ENCODE assay signal across 18 cellular contexts in the genomic region with DNA sequence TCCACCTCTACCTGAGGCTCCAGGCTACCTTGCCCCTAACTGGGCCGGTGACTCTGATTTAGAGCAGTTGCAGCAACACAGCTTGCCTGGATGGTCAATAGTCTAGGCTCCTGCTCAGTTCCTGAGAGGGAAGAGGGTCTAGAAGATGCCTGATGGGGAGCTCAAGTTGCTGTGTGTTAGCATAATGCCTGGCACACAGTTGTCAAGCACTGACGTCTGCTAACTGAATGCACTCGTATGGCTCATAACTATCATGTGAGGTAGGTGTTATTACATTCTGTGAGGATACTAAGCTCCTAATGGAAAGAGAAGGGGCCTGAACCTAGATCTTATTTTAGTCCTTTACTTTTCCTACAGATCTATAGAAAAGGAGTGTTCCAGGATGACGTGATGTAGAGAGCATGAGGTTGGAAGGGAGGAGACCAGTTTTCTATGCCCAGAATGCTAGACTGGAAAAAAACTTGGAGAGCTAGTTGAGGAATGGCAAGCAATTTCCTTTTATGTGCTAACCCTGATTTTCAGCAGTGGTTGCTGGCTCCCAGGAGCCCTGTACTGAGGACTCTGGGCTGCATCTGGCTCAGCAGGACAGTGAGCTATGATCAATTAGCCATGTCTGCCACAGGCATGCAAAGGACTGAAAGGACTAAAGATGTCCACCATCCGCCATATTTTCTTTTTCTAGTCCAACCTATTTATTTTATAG. TPM values are rescaled to one million over a fixed set of nuclear protein-coding genes. Genes with fewer than 3 reads are reported as not detected.
DNase-seq lines count a peak whose midpoint lies in the region; ATAC-seq and TF ChIP-seq lines count a peak whose summit lies in the region.
"Had no signal": no experiment of that assay in that cellular context is flagged by ENCODE, and none has a peak within 500 bp of the region (broad histone marks: within the 10 kb centered on the region; RNA-seq: fewer than 3 reads in every experiment).

No MANE protein-coding gene starts in this region.

- no peak for TF ChIP-seq CTCF in fibroblast of the aortic adventitia (IDR thresholded peaks at IDR 0.05; ENCODE audit: insufficient read depth, low read length)
- no peak for TF ChIP-seq CTCF in uterus (IDR thresholded peaks at IDR 0.05)
- TF ChIP-seq CTCF in chondrocyte (IDR thresholded peaks at IDR 0.05) = no peak

- H3K36me3 ChIP-seq in uterus = no peaks in the 10 kb centered on the region
- H3K36me3 ChIP-seq: HAP-1 had no signal

- no peak for TF ChIP-seq POLR2A in uterus (IDR thresholded peaks at IDR 0.05)

- H3K36me3 Mint-ChIP-seq in chondrocyte (ENCODE audit: low read depth) = no peaks in the 10 kb centered on the region
- H3K36me3 Mint-ChIP-seq: CD4-positive, alpha-beta memory T cell had no signal

- H3K27me3 ChIP-seq in right cardiac atrium (ENCODE audit: control insufficient read depth, insufficient read depth) (no peaks in the 10 kb centered on the region), uterus (no peaks in the 10 kb centered on the region)

- H3K9me3 Mint-ChIP-seq in chondrocyte (ENCODE audit: low read depth) = peaks cover 5% of the 10 kb centered on the region

- intact Hi-C loops in right cardiac atrium (cut with DNase I) = no loop called here
- intact Hi-C loops in Right ventricle myocardium superior (cut with DNase I) = no loop called here
- intact Hi-C loops in uterus (cut with DNase I; ENCODE audit: low total_unique reads) = no loop called here

- peaks cover 5% of the 10 kb centered on the region for H3K4me1 ChIP-seq in right cardiac atrium (ENCODE audit: control insufficient read depth, insufficient read depth, low read length)
- no peaks in the 10 kb centered on the region for H3K4me1 ChIP-seq in uterus
- H3K4me1 ChIP-seq: HAP-1 had no signal

- H3K27ac ChIP-seq in right cardiac atrium (ENCODE audit: low read length) (no peak overlapping the region), uterus (peak overlapping the region; percentile 67 to 68)

- H3K4me1 Mint-ChIP-seq in chondrocyte (ENCODE audit: low read depth) = no peaks in the 10 kb centered on the region

- H3K4me3 Mint-ChIP-seq in chondrocyte (ENCODE audit: unreplicated experiment) = no peak overlapping the region
- H3K4me3 Mint-ChIP-seq: CD4-positive, alpha-beta memory T cell had no signal

- H3K27me3 Mint-ChIP-seq in chondrocyte (ENCODE audit: low read depth) = peaks cover 2% of the 10 kb centered on the region

- H3K4me3 ChIP-seq in right cardiac atrium (ENCODE audit: low read length) (no peak overlapping the region), fibroblast of the aortic adventitia (ENCODE audit: low read depth, low read length) (no peak overlapping the region), uterus (no peak overlapping the region)
- H3K4me3 ChIP-seq: HAP-1 had no signal

- ATAC-seq in right cardiac atrium (peak; percentile 16 to 64), Right ventricle myocardium superior (ENCODE audit: poor library complexity) (no peak), HG02623 (IDR thresholded peaks at IDR 0.05; ENCODE audit: unreplicated experiment) (no peak), GM18520 (IDR thresholded peaks at IDR 0.05; ENCODE audit: unreplicated experiment) (no peak)

- H3K9me3 ChIP-seq in right cardiac atrium (ENCODE audit: control insufficient read depth, low read length) = no peaks in the 10 kb centered on the region
- no peaks in the 10 kb centered on the region for H3K9me3 ChIP-seq in uterus
- H3K9me3 ChIP-seq: HAP-1 had no signal

- no peak overlapping the region for H3K27ac Mint-ChIP-seq in chondrocyte (ENCODE audit: unreplicated experiment)
- H3K27ac Mint-ChIP-seq: CD4-positive, alpha-beta memory T cell had no signal

- WGBS in right cardiac atrium = 54% methylated on average over 5 of the region's 5 CpGs

- DNase-seq in right cardiac atrium = no peak
- no peak for DNase-seq in Right ventricle myocardium superior
- DNase-seq in SK-N-DZ (ENCODE audit: low spot score) = peak; percentile 32
- DNase-seq in fibroblast of the aortic adventitia (ENCODE audit: low read depth) = peak; percentile 82
- DNase-seq in uterus = no peak
- no peak for DNase-seq in chondrocyte (ENCODE audit: low spot score)
- DNase-seq: C1 segment of cervical spinal cord; Calu3; CD4-positive, alpha-beta memory T cell; COR-L47; DMS53; DMS79 treated with DMSO at 0.1 percent for 48 hours; GF-D8; GOT3 had no signal

RNA-seq across cellular contexts. Expression of a gene that starts 30.0 kb away (rescaled TPM):
- total RNA-seq in right cardiac atrium (1 to 10 TPM; 3.7 to 4.9 (median 4.4) TPM), Right ventricle myocardium superior (4.2 TPM), fibroblast of the aortic adventitia (ENCODE audit: low replicate concordance) (0.25 and 0.27 TPM in 2 replicates), uterus (1 to 10 TPM in 1 of 4 donors, under 1 TPM in 2, not detected in 1; 0.21 to 3.3 (median 0.26) TPM), chondrocyte (0.13 to 0.82 TPM (median 0.22 TPM) in 3 replicates)
- 2.7 TPM for polyA plus RNA-seq in right cardiac atrium
- polyA plus RNA-seq in SK-N-DZ (2014; cell fraction: cytosol; rRNA removed) = 4.3 and 6.3 TPM in 2 replicates
- polyA plus RNA-seq in SK-N-DZ (2014; cell fraction: nucleus; rRNA removed) = 5.0 and 5.6 TPM in 2 replicates
- total RNA-seq: G401 had no signal

Comparison
In these comparisons a context has a peak if more than half of its experiments do, and no peak if none do; other contexts are left out.
1. ATAC-seq: peak in right cardiac atrium (2 of 2); none in Right ventricle myocardium superior (single experiment), HG02623 (single experiment) and GM18520 (single experiment).
2. DNase-seq: peak in SK-N-DZ (single experiment) and fibroblast of the aortic adventitia (single experiment); none in right cardiac atrium (0 of 3), Right ventricle myocardium superior (single experiment), uterus (0 of 2) and chondrocyte (single experiment).